ENCODE assay signal across 1 cellular context in genomic region chr11:809287-810039, GRCh38.
A peak's percentile ranks its signal among the peaks of the same experiment; 100 is the strongest.
TF ChIP-seq lines count a peak whose summit lies in the region.

Gene RPLP2 (plus strand): TSS chr11:809967. CDS start chr11:810235, 268 bp downstream.

TF ChIP-seq in WTC11, 78 proteins besides CTCF, POLR2A, EP300 and RAD21 (continued from another document and continues in another):
- peak; percentile 91 for TF ChIP-seq ARID4B (CRISPR knock-in tag; IDR thresholded peaks at IDR 0.05; ENCODE audit: borderline replicate concordance)
- no peak for TF ChIP-seq ELF4 (CRISPR knock-in tag; IDR thresholded peaks at IDR 0.05; ENCODE audit: low read depth)
- TF ChIP-seq ZBTB43 (CRISPR knock-in tag; IDR thresholded peaks at IDR 0.05) = 0 out of 2 replicates have a peak, but pooled peaks have one; percentile 81
- TF ChIP-seq KAT7 (CRISPR knock-in tag; IDR thresholded peaks at IDR 0.05; ENCODE audit: borderline replicate concordance) = no peak
- TF ChIP-seq ETV6 (CRISPR knock-in tag; IDR thresholded peaks at IDR 0.05) = no peak
- TF ChIP-seq, protein P1, sequence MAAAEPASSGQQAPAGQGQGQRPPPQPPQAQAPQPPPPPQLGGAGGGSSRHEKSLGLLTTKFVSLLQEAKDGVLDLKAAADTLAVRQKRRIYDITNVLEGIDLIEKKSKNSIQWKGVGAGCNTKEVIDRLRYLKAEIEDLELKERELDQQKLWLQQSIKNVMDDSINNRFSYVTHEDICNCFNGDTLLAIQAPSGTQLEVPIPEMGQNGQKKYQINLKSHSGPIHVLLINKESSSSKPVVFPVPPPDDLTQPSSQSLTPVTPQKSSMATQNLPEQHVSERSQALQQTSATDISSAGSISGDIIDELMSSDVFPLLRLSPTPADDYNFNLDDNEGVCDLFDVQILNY (CRISPR knock-in tag; IDR thresholded peaks at IDR 0.05) = 0 out of 2 replicates have a peak, but pooled peaks have one; percentile 32
- peak; percentile 57 for TF ChIP-seq CREB1 (CRISPR knock-in tag; IDR thresholded peaks at IDR 0.05)
- TF ChIP-seq, protein P2, sequence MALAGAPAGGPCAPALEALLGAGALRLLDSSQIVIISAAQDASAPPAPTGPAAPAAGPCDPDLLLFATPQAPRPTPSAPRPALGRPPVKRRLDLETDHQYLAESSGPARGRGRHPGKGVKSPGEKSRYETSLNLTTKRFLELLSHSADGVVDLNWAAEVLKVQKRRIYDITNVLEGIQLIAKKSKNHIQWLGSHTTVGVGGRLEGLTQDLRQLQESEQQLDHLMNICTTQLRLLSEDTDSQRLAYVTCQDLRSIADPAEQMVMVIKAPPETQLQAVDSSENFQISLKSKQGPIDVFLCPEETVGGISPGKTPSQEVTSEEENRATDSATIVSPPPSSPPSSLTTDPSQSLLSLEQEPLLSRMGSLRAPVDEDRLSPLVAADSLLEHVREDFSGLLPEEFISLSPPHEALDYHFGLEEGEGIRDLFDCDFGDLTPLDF (CRISPR knock-in tag; IDR thresholded peaks at IDR 0.05) = no peak
- no peak for TF ChIP-seq RORB (CRISPR knock-in tag; IDR thresholded peaks at IDR 0.05)
- TF ChIP-seq ZNF317 (CRISPR knock-in tag; IDR thresholded peaks at IDR 0.05; ENCODE audit: borderline replicate concordance, low read depth) = no peak
- no peak for TF ChIP-seq SMAD4 (CRISPR knock-in tag; IDR thresholded peaks at IDR 0.05)
- TF ChIP-seq MLX (CRISPR knock-in tag; IDR thresholded peaks at IDR 0.05) = no peak
- peak; percentile 31; the same call in 1 of the 2 replicates for TF ChIP-seq NFE2L1 (CRISPR knock-in tag; IDR thresholded peaks at IDR 0.05)
- TF ChIP-seq PRDM15 (CRISPR knock-in tag; IDR thresholded peaks at IDR 0.05) = no peak
- peak; percentile 90 for TF ChIP-seq GABPB1 (CRISPR knock-in tag; IDR thresholded peaks at IDR 0.05)
- TF ChIP-seq SP1 (CRISPR knock-in tag; conservative IDR thresholded peaks at IDR 0.05) = peak; percentile 95
- no peak for TF ChIP-seq ZNF532 (CRISPR knock-in tag; IDR thresholded peaks at IDR 0.05; ENCODE audit: borderline replicate concordance)
- TF ChIP-seq, protein P3, sequence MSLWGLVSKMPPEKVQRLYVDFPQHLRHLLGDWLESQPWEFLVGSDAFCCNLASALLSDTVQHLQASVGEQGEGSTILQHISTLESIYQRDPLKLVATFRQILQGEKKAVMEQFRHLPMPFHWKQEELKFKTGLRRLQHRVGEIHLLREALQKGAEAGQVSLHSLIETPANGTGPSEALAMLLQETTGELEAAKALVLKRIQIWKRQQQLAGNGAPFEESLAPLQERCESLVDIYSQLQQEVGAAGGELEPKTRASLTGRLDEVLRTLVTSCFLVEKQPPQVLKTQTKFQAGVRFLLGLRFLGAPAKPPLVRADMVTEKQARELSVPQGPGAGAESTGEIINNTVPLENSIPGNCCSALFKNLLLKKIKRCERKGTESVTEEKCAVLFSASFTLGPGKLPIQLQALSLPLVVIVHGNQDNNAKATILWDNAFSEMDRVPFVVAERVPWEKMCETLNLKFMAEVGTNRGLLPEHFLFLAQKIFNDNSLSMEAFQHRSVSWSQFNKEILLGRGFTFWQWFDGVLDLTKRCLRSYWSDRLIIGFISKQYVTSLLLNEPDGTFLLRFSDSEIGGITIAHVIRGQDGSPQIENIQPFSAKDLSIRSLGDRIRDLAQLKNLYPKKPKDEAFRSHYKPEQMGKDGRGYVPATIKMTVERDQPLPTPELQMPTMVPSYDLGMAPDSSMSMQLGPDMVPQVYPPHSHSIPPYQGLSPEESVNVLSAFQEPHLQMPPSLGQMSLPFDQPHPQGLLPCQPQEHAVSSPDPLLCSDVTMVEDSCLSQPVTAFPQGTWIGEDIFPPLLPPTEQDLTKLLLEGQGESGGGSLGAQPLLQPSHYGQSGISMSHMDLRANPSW (CRISPR knock-in tag; conservative IDR thresholded peaks at IDR 0.05; ENCODE audit: low read depth) = no peak
- TF ChIP-seq CBFB (CRISPR knock-in tag; IDR thresholded peaks at IDR 0.05; ENCODE audit: low read depth) = no peak
- TF ChIP-seq, protein P4, sequence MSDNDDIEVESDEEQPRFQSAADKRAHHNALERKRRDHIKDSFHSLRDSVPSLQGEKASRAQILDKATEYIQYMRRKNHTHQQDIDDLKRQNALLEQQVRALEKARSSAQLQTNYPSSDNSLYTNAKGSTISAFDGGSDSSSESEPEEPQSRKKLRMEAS (CRISPR knock-in tag; IDR thresholded peaks at IDR 0.05) = peak; percentile 92
- no peak for TF ChIP-seq MXD4 (CRISPR knock-in tag; IDR thresholded peaks at IDR 0.05; ENCODE audit: borderline replicate concordance)
- 0 out of 2 replicates have a peak, but pooled peaks have one; percentile 41 for TF ChIP-seq IRF2 (CRISPR knock-in tag; IDR thresholded peaks at IDR 0.05; ENCODE audit: borderline replicate concordance, low read depth)
- TF ChIP-seq ZNF512 (CRISPR knock-in tag; IDR thresholded peaks at IDR 0.05; ENCODE audit: borderline replicate concordance) = no peak
- peak; percentile 17; the same call in 1 of the 2 replicates for TF ChIP-seq ZNF232 (CRISPR knock-in tag; IDR thresholded peaks at IDR 0.05)
- TF ChIP-seq ERG (CRISPR knock-in tag; IDR thresholded peaks at IDR 0.05) = no peak
- TF ChIP-seq, protein P5, sequence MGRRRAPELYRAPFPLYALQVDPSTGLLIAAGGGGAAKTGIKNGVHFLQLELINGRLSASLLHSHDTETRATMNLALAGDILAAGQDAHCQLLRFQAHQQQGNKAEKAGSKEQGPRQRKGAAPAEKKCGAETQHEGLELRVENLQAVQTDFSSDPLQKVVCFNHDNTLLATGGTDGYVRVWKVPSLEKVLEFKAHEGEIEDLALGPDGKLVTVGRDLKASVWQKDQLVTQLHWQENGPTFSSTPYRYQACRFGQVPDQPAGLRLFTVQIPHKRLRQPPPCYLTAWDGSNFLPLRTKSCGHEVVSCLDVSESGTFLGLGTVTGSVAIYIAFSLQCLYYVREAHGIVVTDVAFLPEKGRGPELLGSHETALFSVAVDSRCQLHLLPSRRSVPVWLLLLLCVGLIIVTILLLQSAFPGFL (CRISPR knock-in tag; IDR thresholded peaks at IDR 0.05; ENCODE audit: borderline replicate concordance) = no peak
- TF ChIP-seq ZNF219 (CRISPR knock-in tag; IDR thresholded peaks at IDR 0.05; ENCODE audit: borderline replicate concordance) = 0 out of 2 replicates have a peak, but pooled peaks have one; percentile 38
